17 cellular contexts compared by ENCODE assay signal in genomic region chr5:139138109-139138508, GRCh38.
A peak's percentile ranks its signal among the peaks of the same experiment; 100 is the strongest.
DNase-seq lines count a peak whose midpoint lies in the region; ATAC-seq and TF ChIP-seq lines count a peak whose summit lies in the region.
"Had no signal": no experiment of that assay in that cellular context is flagged by ENCODE, and none has a peak within 500 bp of the region (broad histone marks: within the 10 kb centered on the region; RNA-seq: fewer than 3 reads in every experiment).

No MANE protein-coding gene starts in this region.

- H3K27me3 Mint-ChIP-seq in nephron (ENCODE audit: low read depth) (no peaks in the 10 kb centered on the region), type B pancreatic cell (no peaks in the 10 kb centered on the region)
- no peaks in the 10 kb centered on the region for H3K27me3 Mint-ChIP-seq in activated CD8-positive, alpha-beta T cell treated with anti-CD3 and anti-CD28 coated beads for 36 hours
- H3K27me3 Mint-ChIP-seq: CD4-positive, alpha-beta memory T cell; naive B cell had no signal

- no peaks in the 10 kb centered on the region for H3K27me3 ChIP-seq in heart right ventricle
- H3K27me3 ChIP-seq: upper lobe of right lung had no signal

- TF ChIP-seq CTCF in heart right ventricle (IDR thresholded peaks at IDR 0.05) (no peak), choroid plexus epithelial cell (conservative IDR thresholded peaks at IDR 0.05; ENCODE audit: low read depth, low read length) (no peak), nephron (IDR thresholded peaks at IDR 0.05; ENCODE audit: unreplicated experiment in 3 of 3) (no peak), type B pancreatic cell (conservative IDR thresholded peaks at IDR 0.05) (no peak)
- TF ChIP-seq CTCF in activated CD8-positive, alpha-beta T cell treated with anti-CD3 and anti-CD28 coated beads for 36 hours (IDR thresholded peaks at IDR 0.05): no peak

- POLR2A ChIA-PET in activated CD8-positive, alpha-beta T cell treated with anti-CD3 and anti-CD28 coated beads for 36 hours (lab: Charles Lee): interaction anchor here (0.5 kb wide), 1 partner anchor 641 kb away, joined by 3 read pairs; no protein-coding TSS in a partner anchor

- H3K4me1 ChIP-seq in heart right ventricle: peaks cover 9 to 68% (median 47%) of the 10 kb centered on the region in 9 donors

- no peak overlapping the region for H3K4me3 ChIP-seq in heart right ventricle
- no peak overlapping the region for H3K4me3 ChIP-seq in choroid plexus epithelial cell (ENCODE audit: low read depth, low read length)
- H3K4me3 ChIP-seq: SK-N-MC, upper lobe of right lung had no signal

- H3K4me1 Mint-ChIP-seq in nephron (peaks cover 65% of the 10 kb centered on the region), type B pancreatic cell (ENCODE audit: unreplicated experiment) (peaks cover 43% of the 10 kb centered on the region)
- H3K4me1 Mint-ChIP-seq in activated CD8-positive, alpha-beta T cell treated with anti-CD3 and anti-CD28 coated beads for 36 hours (ENCODE audit: low read depth): peaks cover 23% of the 10 kb centered on the region

- intact Hi-C loops in heart right ventricle (cut with DNase I) (loop anchor here in 1 of 10 donors (10.0 kb wide), 1 partner anchor 163 kb away; no protein-coding TSS in a partner anchor), Right ventricle myocardium superior (cut with DNase I) (no loop called here)
- intact Hi-C loops in activated CD8-positive, alpha-beta T cell treated with anti-CD3 and anti-CD28 coated beads for 36 hours (cut with micrococcal nuclease): no loop called here

- 78 to 80% methylated on average over 4 of the region's 4 CpGs for whole genome bisulfite sequencing in heart right ventricle, 2 donors

- no peaks in the 10 kb centered on the region for H3K9me3 ChIP-seq in heart right ventricle
- H3K9me3 ChIP-seq: upper lobe of right lung had no signal

- H3K9me3 Mint-ChIP-seq in nephron (no peaks in the 10 kb centered on the region), type B pancreatic cell (peaks cover 5% of the 10 kb centered on the region)
- H3K9me3 Mint-ChIP-seq in activated CD8-positive, alpha-beta T cell treated with anti-CD3 and anti-CD28 coated beads for 36 hours: no peaks in the 10 kb centered on the region
- H3K9me3 Mint-ChIP-seq: CD4-positive, alpha-beta memory T cell; naive B cell had no signal

- no peak overlapping the region for H3K4me3 Mint-ChIP-seq in nephron
- no peak overlapping the region for H3K4me3 Mint-ChIP-seq in type B pancreatic cell
- H3K4me3 Mint-ChIP-seq in activated CD8-positive, alpha-beta T cell treated with anti-CD3 and anti-CD28 coated beads for 36 hours: no peak overlapping the region
- H3K4me3 Mint-ChIP-seq: naive B cell had no signal

- ATAC-seq in heart right ventricle: peak in 1 of 8 donors; percentile 12
- no peak for ATAC-seq in Right ventricle myocardium superior (ENCODE audit: poor library complexity)
- ATAC-seq in activated CD8-positive, alpha-beta T cell treated with anti-CD3 and anti-CD28 coated beads for 36 hours: no peak

- H3K36me3 Mint-ChIP-seq in nephron (ENCODE audit: low read depth): no peaks in the 10 kb centered on the region
- H3K36me3 Mint-ChIP-seq in type B pancreatic cell: peaks cover 3% of the 10 kb centered on the region
- H3K36me3 Mint-ChIP-seq in activated CD8-positive, alpha-beta T cell treated with anti-CD3 and anti-CD28 coated beads for 36 hours (ENCODE audit: low read depth): peaks cover 3% of the 10 kb centered on the region
- H3K36me3 Mint-ChIP-seq: CD4-positive, alpha-beta memory T cell had no signal

- H3K27ac Mint-ChIP-seq in nephron (peak overlapping the region; percentile 48 to 82 (median 68)), type B pancreatic cell (peak overlapping the region; percentile 11)
- H3K27ac Mint-ChIP-seq in activated CD8-positive, alpha-beta T cell treated with anti-CD3 and anti-CD28 coated beads for 36 hours: no peak overlapping the region
- H3K27ac Mint-ChIP-seq: CD4-positive, alpha-beta memory T cell had no signal

- no peaks in the 10 kb centered on the region for H3K36me3 ChIP-seq in heart right ventricle
- H3K36me3 ChIP-seq: upper lobe of right lung had no signal

- DNase-seq in heart right ventricle: no peak
- no peak for DNase-seq in Right ventricle myocardium superior
- peak; percentile 50 for DNase-seq in choroid plexus epithelial cell (ENCODE audit: low read depth)
- DNase-seq in type B pancreatic cell (ENCODE audit: extremely low spot score, unreplicated experiment): no peak
- no peak for DNase-seq in pons (ENCODE audit: low spot score)
- DNase-seq in activated CD8-positive, alpha-beta T cell treated with anti-CD3 and anti-CD28 coated beads for 36 hours: no peak
- no peak for DNase-seq in DMS 273 treated with DMSO at 0.1 percent for 48 hours (lab: John Stamatoyannopoulos, UW)
- DNase-seq: activated CD4-positive, alpha-beta T cell treated with anti-CD3 and anti-CD28 coated beads, Interleukin-2, amount 50 U/mL, for 4 hours; activated T-cell treated with anti-CD3 and anti-CD28 coated beads, Interleukin-2, amount 50 U/mL, for 48 hours; CD4-positive, alpha-beta memory T cell; naive B cell; NCI-H1436; stimulated activated CD4-positive, alpha-beta T cell treated with anti-CD3 and anti-CD28 coated beads, Interleukin-1b, Interleukin-23, amount 100 ng/mL, for 48 hours had no signal

- CTCF ChIA-PET in activated CD8-positive, alpha-beta T cell treated with anti-CD3 and anti-CD28 coated beads for 36 hours (lab: Charles Lee): no interaction called here

- H3K27ac ChIP-seq in heart right ventricle: peak overlapping the region in 8 of 10 donors; percentile 16 to 74 (median 40)
- H3K27ac ChIP-seq: KMS-11, SK-N-MC, upper lobe of right lung had no signal
